In the genomic region with DNA sequence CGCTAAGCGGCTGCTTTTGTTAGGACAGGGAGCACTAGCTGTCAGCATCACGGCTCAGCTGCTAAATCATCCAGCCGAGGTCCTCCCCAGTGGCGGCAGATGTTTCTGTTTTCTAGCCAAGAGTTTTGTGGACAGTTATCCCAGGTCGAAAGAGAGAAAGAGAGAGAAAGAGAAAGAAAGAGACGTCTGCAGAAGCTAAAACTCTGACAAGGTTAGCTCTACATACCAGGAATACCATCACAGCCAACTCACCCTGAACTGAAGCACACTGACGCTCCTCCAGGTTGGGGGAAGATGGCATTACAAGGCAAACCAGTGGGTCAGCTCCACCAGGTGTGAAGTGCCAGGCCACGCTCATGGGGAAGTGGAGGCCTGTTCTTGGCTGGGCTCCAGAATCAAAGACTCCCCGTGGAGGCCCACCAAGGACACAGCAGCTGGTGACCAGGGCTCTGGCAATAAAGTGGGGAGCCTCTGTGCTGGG, we compare ENCODE assay signal across 15 cellular contexts.
DNase-seq lines count a peak whose midpoint lies in the region; ATAC-seq and TF ChIP-seq lines count a peak whose summit lies in the region.
"Had no signal": no experiment of that assay in that cellular context is flagged by ENCODE, and none has a peak within 500 bp of the region (broad histone marks: within the 10 kb centered on the region; RNA-seq: fewer than 3 reads in every experiment).

No MANE protein-coding gene starts in this region.

- TF ChIP-seq CTCF in WTC11 (IDR thresholded peaks at IDR 0.05) (no peak), hepatocyte (IDR thresholded peaks at IDR 0.05; ENCODE audit: poor library complexity) (no peak), prostate gland (IDR thresholded peaks at IDR 0.05) (no peak)

- intact Hi-C loops in prostate gland (cut with DNase I) = loop anchor here (5.0 kb wide), 1 partner anchor 35 kb away; no protein-coding TSS in a partner anchor
- intact Hi-C loops in activated CD4-positive, alpha-beta T cell treated with anti-CD3 and anti-CD28 coated beads, Interleukin-2, amount 10 ng/mL, durations not matched to agents 24 days and 14 days (cut with micrococcal nuclease) = no loop called here

- no peaks in the 10 kb centered on the region for H3K9me3 Mint-ChIP-seq in WTC11
- no peaks in the 10 kb centered on the region for H3K9me3 Mint-ChIP-seq in activated CD4-positive, alpha-beta T cell treated with anti-CD3 and anti-CD28 coated beads, Interleukin-2, amount 10 ng/mL, durations not matched to agents 24 days and 14 days
- H3K9me3 Mint-ChIP-seq: T-cell had no signal

- no peak for TF ChIP-seq POLR2A in prostate gland (IDR thresholded peaks at IDR 0.05)

- no peak overlapping the region for H2AFZ ChIP-seq in hepatocyte

- no peak overlapping the region for H3K4me3 Mint-ChIP-seq in WTC11
- no peak overlapping the region for H3K4me3 Mint-ChIP-seq in activated CD4-positive, alpha-beta T cell treated with anti-CD3 and anti-CD28 coated beads, Interleukin-2, amount 10 ng/mL, durations not matched to agents 24 days and 14 days
- H3K4me3 Mint-ChIP-seq: naive B cell, T-cell had no signal

- H3K4me2 ChIP-seq in hepatocyte = peak overlapping the region; percentile 61

- DNase-seq in ELF-1 (ENCODE audit: low read depth, low spot score) (peak; percentile 53), WTC11 (ENCODE audit: low spot score) (no peak), hepatocyte (ENCODE audit: low spot score) (peak; percentile 37), prostate gland (ENCODE audit: low spot score) (no peak), anterior cingulate cortex (lab: John Stamatoyannopoulos, UW) (no peak)
- DNase-seq in activated CD4-positive, alpha-beta T cell treated with anti-CD3 and anti-CD28 coated beads, Interleukin-2, amount 10 ng/mL, durations not matched to agents 24 days and 14 days = no peak
- DNase-seq in activated CD4-positive, CD25-positive, alpha-beta regulatory T cell (lab: John Stamatoyannopoulos, UW) = no peak
- DNase-seq: activated CD4-positive, alpha-beta T cell treated with anti-CD3 and anti-CD28 coated beads, Interleukin-2, amount 50 U/mL, for 48 hours; activated effector memory CD4-positive, alpha-beta T cell treated with Interleukin-2 at 50 U/mL for 16 hours; C1 segment of cervical spinal cord; naive B cell; NCI-H1436 treated with DMSO at 0.1 percent for 48 hours; NK-92 treated with Interleukin-12 subunit alpha and Interleukin-12 subunit beta, amount 100 ng/mL, for 24 hours; T-cell had no signal

- H3K9me2 ChIP-seq in hepatocyte (replicated peaks; ENCODE audit: insufficient read depth) = no peaks in the 10 kb centered on the region

- ATAC-seq in WTC11 (peak; percentile 38), HG03139 (IDR thresholded peaks at IDR 0.05; ENCODE audit: unreplicated experiment) (no peak)
- ATAC-seq: T-cell had no signal

- CTCF ChIA-PET in WTC11 (lab: Charles Lee) = no interaction called here

- no peak overlapping the region for H3K27ac Mint-ChIP-seq in WTC11
- H3K27ac Mint-ChIP-seq in activated CD4-positive, alpha-beta T cell treated with anti-CD3 and anti-CD28 coated beads, Interleukin-2, amount 10 ng/mL, durations not matched to agents 24 days and 14 days = no peak overlapping the region
- H3K27ac Mint-ChIP-seq: naive B cell, T-cell had no signal

- WGBS in hepatocyte (ENCODE audit: low lambda C conversion rate, missing lambda C conversion rate) = 55% methylated on average over 10 of the region's 10 CpGs
- WGBS in prostate gland = 40% methylated on average over 10 of the region's 10 CpGs

- peaks cover 68% of the 10 kb centered on the region for H3K4me1 Mint-ChIP-seq in WTC11
- no peaks in the 10 kb centered on the region for H3K4me1 Mint-ChIP-seq in activated CD4-positive, alpha-beta T cell treated with anti-CD3 and anti-CD28 coated beads, Interleukin-2, amount 10 ng/mL, durations not matched to agents 24 days and 14 days
- H3K4me1 Mint-ChIP-seq: T-cell had no signal

- peak overlapping the region; percentile 37 for H3K27ac ChIP-seq in hepatocyte
- H3K27ac ChIP-seq in prostate gland = peak overlapping the region; percentile 41 to 47

- POLR2A ChIA-PET in WTC11 (lab: Charles Lee) = no interaction called here

- no peaks in the 10 kb centered on the region for H3K79me2 ChIP-seq in hepatocyte

- H3K9me3 ChIP-seq in hepatocyte (ENCODE audit: low read depth) = no peaks in the 10 kb centered on the region
- no peaks in the 10 kb centered on the region for H3K9me3 ChIP-seq in prostate gland

- H3K4me3 ChIP-seq in hepatocyte (no peak overlapping the region), prostate gland (no peak overlapping the region)

- H3K27me3 ChIP-seq in hepatocyte (no peaks in the 10 kb centered on the region), prostate gland (replicated peaks; ENCODE audit: insufficient read depth) (no peaks in the 10 kb centered on the region)

- H4K20me1 ChIP-seq in hepatocyte (ENCODE audit: insufficient read depth, poor library complexity, severe bottlenecking) = no peaks in the 10 kb centered on the region

- no peaks in the 10 kb centered on the region for H3K36me3 ChIP-seq in hepatocyte (replicated peaks; ENCODE audit: insufficient read depth, low read depth)
- no peaks in the 10 kb centered on the region for H3K36me3 ChIP-seq in prostate gland

- H3K36me3 Mint-ChIP-seq in WTC11 = no peaks in the 10 kb centered on the region
- H3K36me3 Mint-ChIP-seq in activated CD4-positive, alpha-beta T cell treated with anti-CD3 and anti-CD28 coated beads, Interleukin-2, amount 10 ng/mL, durations not matched to agents 24 days and 14 days (ENCODE audit: low read depth) = no peaks in the 10 kb centered on the region
- H3K36me3 Mint-ChIP-seq: T-cell had no signal

- H3K4me1 ChIP-seq in hepatocyte (ENCODE audit: insufficient read depth) (peaks cover 34% of the 10 kb centered on the region), prostate gland (replicated peaks) (no peaks in the 10 kb centered on the region)

- H3K27me3 Mint-ChIP-seq in WTC11 (ENCODE audit: low read depth) = peaks cover 46% of the 10 kb centered on the region
- H3K27me3 Mint-ChIP-seq in activated CD4-positive, alpha-beta T cell treated with anti-CD3 and anti-CD28 coated beads, Interleukin-2, amount 10 ng/mL, durations not matched to agents 24 days and 14 days = no peaks in the 10 kb centered on the region
- H3K27me3 Mint-ChIP-seq: naive B cell, T-cell had no signal

TF ChIP-seq in WTC11, 78 proteins besides CTCF, POLR2A, EP300 and RAD21:
- TF ChIP-seq, protein P1, sequence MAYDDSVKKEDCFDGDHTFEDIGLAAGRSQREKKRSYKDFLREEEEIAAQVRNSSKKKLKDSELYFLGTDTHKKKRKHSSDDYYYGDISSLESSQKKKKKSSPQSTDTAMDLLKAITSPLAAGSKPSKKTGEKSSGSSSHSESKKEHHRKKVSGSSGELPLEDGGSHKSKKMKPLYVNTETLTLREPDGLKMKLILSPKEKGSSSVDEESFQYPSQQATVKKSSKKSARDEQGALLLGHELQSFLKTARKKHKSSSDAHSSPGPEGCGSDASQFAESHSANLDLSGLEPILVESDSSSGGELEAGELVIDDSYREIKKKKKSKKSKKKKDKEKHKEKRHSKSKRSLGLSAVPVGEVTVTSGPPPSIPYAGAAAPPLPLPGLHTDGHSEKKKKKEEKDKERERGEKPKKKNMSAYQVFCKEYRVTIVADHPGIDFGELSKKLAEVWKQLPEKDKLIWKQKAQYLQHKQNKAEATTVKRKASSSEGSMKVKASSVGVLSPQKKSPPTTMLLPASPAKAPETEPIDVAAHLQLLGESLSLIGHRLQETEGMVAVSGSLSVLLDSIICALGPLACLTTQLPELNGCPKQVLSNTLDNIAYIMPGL (CRISPR knock-in tag; IDR thresholded peaks at IDR 0.05) = no peak
- TF ChIP-seq, protein P2, sequence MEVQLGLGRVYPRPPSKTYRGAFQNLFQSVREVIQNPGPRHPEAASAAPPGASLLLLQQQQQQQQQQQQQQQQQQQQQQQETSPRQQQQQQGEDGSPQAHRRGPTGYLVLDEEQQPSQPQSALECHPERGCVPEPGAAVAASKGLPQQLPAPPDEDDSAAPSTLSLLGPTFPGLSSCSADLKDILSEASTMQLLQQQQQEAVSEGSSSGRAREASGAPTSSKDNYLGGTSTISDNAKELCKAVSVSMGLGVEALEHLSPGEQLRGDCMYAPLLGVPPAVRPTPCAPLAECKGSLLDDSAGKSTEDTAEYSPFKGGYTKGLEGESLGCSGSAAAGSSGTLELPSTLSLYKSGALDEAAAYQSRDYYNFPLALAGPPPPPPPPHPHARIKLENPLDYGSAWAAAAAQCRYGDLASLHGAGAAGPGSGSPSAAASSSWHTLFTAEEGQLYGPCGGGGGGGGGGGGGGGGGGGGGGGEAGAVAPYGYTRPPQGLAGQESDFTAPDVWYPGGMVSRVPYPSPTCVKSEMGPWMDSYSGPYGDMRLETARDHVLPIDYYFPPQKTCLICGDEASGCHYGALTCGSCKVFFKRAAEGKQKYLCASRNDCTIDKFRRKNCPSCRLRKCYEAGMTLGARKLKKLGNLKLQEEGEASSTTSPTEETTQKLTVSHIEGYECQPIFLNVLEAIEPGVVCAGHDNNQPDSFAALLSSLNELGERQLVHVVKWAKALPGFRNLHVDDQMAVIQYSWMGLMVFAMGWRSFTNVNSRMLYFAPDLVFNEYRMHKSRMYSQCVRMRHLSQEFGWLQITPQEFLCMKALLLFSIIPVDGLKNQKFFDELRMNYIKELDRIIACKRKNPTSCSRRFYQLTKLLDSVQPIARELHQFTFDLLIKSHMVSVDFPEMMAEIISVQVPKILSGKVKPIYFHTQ (CRISPR knock-in tag; IDR thresholded peaks at IDR 0.05) = no peak
- no peak for TF ChIP-seq ELF4 (CRISPR knock-in tag; IDR thresholded peaks at IDR 0.05; ENCODE audit: low read depth)

Comparison
In these comparisons a context has a peak if more than half of its experiments do, and no peak if none do; other contexts are left out.
1. DNase-seq: peak in ELF-1 (single experiment) and hepatocyte (single experiment); none in WTC11 (single experiment), prostate gland (single experiment), anterior cingulate cortex (0 of 58), activated CD4-positive, alpha-beta T cell treated with anti-CD3 and anti-CD28 coated beads, Interleukin-2, amount 10 ng/mL, durations not matched to agents 24 days and 14 days (single experiment) and activated CD4-positive, CD25-positive, alpha-beta regulatory T cell (0 of 4).